ENCODE assay signal across 28 cellular contexts in genomic region chr7:1288390-1288995, GRCh38. TPM values are rescaled to one million over a fixed set of nuclear protein-coding genes. Genes with fewer than 3 reads are reported as not detected.
"Had no signal": no experiment of that assay in that cellular context is flagged by ENCODE, and none has a peak within 500 bp of the region (broad histone marks: within the 10 kb centered on the region; RNA-seq: fewer than 3 reads in every experiment).

No MANE protein-coding gene starts in this region.

- ATAC-seq: activated CD4-positive, alpha-beta T cell treated with anti-CD3 and anti-CD28 coated beads for 36 hours; activated CD8-positive, alpha-beta memory T cell treated with anti-CD3 and anti-CD28 coated beads, Interleukin-2, amount 10 ng/mL, durations not matched to agents 7 days and 5 days; activated CD8-positive, alpha-beta T cell treated with anti-CD3 and anti-CD28 coated beads, Interleukin-2, amount 10 ng/mL, durations not matched to agents 7 days and 5 days; effector memory CD8-positive, alpha-beta T cell; left lobe of liver; pancreas; psoas muscle had no signal

- H3K4me1 ChIP-seq: psoas muscle had no signal

- H3K27me3 ChIP-seq: cardiac muscle cell, pancreas, testis had no signal

- H3K4me3 ChIP-seq: cardiac muscle cell, pancreas, psoas muscle, smooth muscle cell, testis, transverse colon, uterus had no signal

- H3K27me3 Mint-ChIP-seq: brain had no signal

- H3K36me3 Mint-ChIP-seq: activated CD8-positive, alpha-beta memory T cell treated with anti-CD3 and anti-CD28 coated beads, Interleukin-2, amount 10 ng/mL, durations not matched to agents 7 days and 5 days; activated naive CD8-positive, alpha-beta T cell; brain; immature natural killer cell had no signal

- H3K9me3 Mint-ChIP-seq: activated T-helper 2 cell treated with anti-CD3 and anti-CD28 coated beads, Interferon-gamma antibody, Interleukin-2, Interleukin-4, amounts not matched to agents 10 μg/mL and 5 μg/mL and 100 μg/mL, durations not matched to agents 14 hours and 24 hours and 36 hours; effector memory CD8-positive, alpha-beta T cell; immature natural killer cell had no signal

- H3K4me3 Mint-ChIP-seq: activated CD4-positive, alpha-beta T cell treated with anti-CD3 and anti-CD28 coated beads for 36 hours; activated CD8-positive, alpha-beta memory T cell treated with anti-CD3 and anti-CD28 coated beads, Interleukin-2, amount 10 ng/mL, durations not matched to agents 7 days and 5 days; activated CD8-positive, alpha-beta T cell treated with anti-CD3 and anti-CD28 coated beads, Interleukin-2, amount 10 ng/mL, durations not matched to agents 7 days and 5 days; activated naive CD8-positive, alpha-beta T cell had no signal

- H3K27ac Mint-ChIP-seq: activated CD4-positive, alpha-beta T cell treated with anti-CD3 and anti-CD28 coated beads for 36 hours; activated CD8-positive, alpha-beta memory T cell treated with anti-CD3 and anti-CD28 coated beads, Interleukin-2, amount 10 ng/mL, durations not matched to agents 7 days and 5 days; activated CD8-positive, alpha-beta T cell treated with anti-CD3 and anti-CD28 coated beads, Interleukin-2, amount 10 ng/mL, durations not matched to agents 7 days and 5 days; activated naive CD8-positive, alpha-beta T cell; activated T-helper 2 cell treated with anti-CD3 and anti-CD28 coated beads, Interferon-gamma antibody, Interleukin-2, Interleukin-4, amounts not matched to agents 10 μg/mL and 5 μg/mL and 100 μg/mL, durations not matched to agents 14 hours and 24 hours and 36 hours; effector memory CD8-positive, alpha-beta T cell had no signal

- DNase-seq: activated CD4-positive, alpha-beta T cell treated with anti-CD3 and anti-CD28 coated beads for 36 hours; activated CD4-positive, CD25-positive, alpha-beta regulatory T cell; activated CD8-positive, alpha-beta memory T cell treated with anti-CD3 and anti-CD28 coated beads, Interleukin-2, amount 10 ng/mL, durations not matched to agents 7 days and 5 days; activated CD8-positive, alpha-beta T cell treated with anti-CD3 and anti-CD28 coated beads, Interleukin-2, amount 10 ng/mL, durations not matched to agents 7 days and 5 days; activated T-cell treated with anti-CD3 and anti-CD28 coated beads, Interleukin-2, amount 50 U/mL, for 48 hours; cortex of kidney; effector memory CD8-positive, alpha-beta T cell; immature natural killer cell; stimulated activated CD4-positive, alpha-beta T cell treated with anti-CD3 and anti-CD28 coated beads, Interleukin-15, amount 100 ng/mL, for 24 hours; testis; transverse colon; uterus had no signal

- FAIRE-seq: endothelial cell of umbilical vein, pancreas had no signal

- H3K9me3 ChIP-seq: pancreas, psoas muscle, testis, transverse colon, uterus had no signal

- H3K27ac ChIP-seq: pancreas, psoas muscle, testis, transverse colon, uterus had no signal

- H3K36me3 ChIP-seq: cardiac muscle cell, pancreas, transverse colon, uterus had no signal

RNA-seq across cellular contexts. Expression of gene UNCX, which starts 55.8 kb away (rescaled TPM):
- total RNA-seq: activated CD4-positive, alpha-beta T cell treated with anti-CD3 and anti-CD28 coated beads for 36 hours; activated CD8-positive, alpha-beta memory T cell treated with anti-CD3 and anti-CD28 coated beads, Interleukin-2, amount 10 ng/mL, durations not matched to agents 7 days and 5 days; activated CD8-positive, alpha-beta T cell treated with anti-CD3 and anti-CD28 coated beads, Interleukin-2, amount 10 ng/mL, durations not matched to agents 7 days and 5 days; activated T-helper 2 cell treated with anti-CD3 and anti-CD28 coated beads, Interferon-gamma antibody, Interleukin-2, Interleukin-4, amounts not matched to agents 10 μg/mL and 5 μg/mL and 100 μg/mL, durations not matched to agents 14 hours and 24 hours and 36 hours; endothelial cell of umbilical vein; fibroblast of lung; fibroblast of villous mesenchyme; left lobe of liver; lung microvascular endothelial cell; mucosa of gallbladder; pancreas; psoas muscle; smooth muscle cell; T-helper 1 cell treated with Interleukin-12 subunit alpha and Interleukin-12 subunit beta and Interleukin-4 antibody, amounts not matched to agents 30 ng/mL and 1 ng/mL, for 36 hours; transverse colon; uterus had no signal
- polyA plus RNA-seq: adipose tissue, endothelial cell of umbilical vein, esophagus, fibroblast of lung, immature natural killer cell, pancreas, psoas muscle, smooth muscle cell had no signal
